2 cellular contexts compared by ENCODE assay signal in genomic region chr17:73693016-73693545, GRCh38.
TF ChIP-seq lines count a peak whose summit lies in the region.

No MANE protein-coding gene starts in this region.

TF ChIP-seq in H1, 55 proteins besides CTCF, POLR2A, EP300 and RAD21:
- TF ChIP-seq SRF (IDR thresholded peaks at IDR 0.05; ENCODE audit: low read depth, low read length): no peak
- TF ChIP-seq GTF2F1 (IDR thresholded peaks at IDR 0.05; ENCODE audit: borderline replicate concordance, low read depth, low read length): no peak
- no peak for TF ChIP-seq HDAC2 (IDR thresholded peaks at IDR 0.05; ENCODE audit: borderline replicate concordance in 1 of 2, low read depth in 2 of 2, low read length in 2 of 2)
- no peak for TF ChIP-seq ZNF274 (IDR thresholded peaks at IDR 0.05; ENCODE audit: borderline replicate concordance, extremely low read depth, low read length)
- no peak for TF ChIP-seq POLR2AphosphoS5 (IDR thresholded peaks at IDR 0.05; ENCODE audit: low read depth, low read length)
- no peak for TF ChIP-seq CBX5 (IDR thresholded peaks at IDR 0.05; ENCODE audit: low read depth, low read length)
- TF ChIP-seq MAFK (IDR thresholded peaks at IDR 0.05; ENCODE audit: low read depth, low read length): no peak
- TF ChIP-seq CTBP2 (IDR thresholded peaks at IDR 0.05; ENCODE audit: borderline replicate concordance, insufficient read depth, insufficient read length, low read length): no peak
- TF ChIP-seq KDM4A (IDR thresholded peaks at IDR 0.05; ENCODE audit: low read depth, low read length, severe bottlenecking): no peak
- no peak for TF ChIP-seq SP4 (IDR thresholded peaks at IDR 0.05; ENCODE audit: low read length)
- TF ChIP-seq ATF3 (IDR thresholded peaks at IDR 0.05; ENCODE audit: insufficient read depth, low read depth, low read length): no peak
- no peak for TF ChIP-seq SIX5 (IDR thresholded peaks at IDR 0.05; ENCODE audit: low read depth, low read length)

TF ChIP-seq in SK-N-SH, 30 proteins besides CTCF, POLR2A, EP300 and RAD21:
- no peak for TF ChIP-seq CHD2 (IDR thresholded peaks at IDR 0.05; ENCODE audit: low read length, partially characterized antibody)
- TF ChIP-seq SIN3A (IDR thresholded peaks at IDR 0.05; ENCODE audit: borderline replicate concordance, low read depth, low read length): no peak
- TF ChIP-seq REST (IDR thresholded peaks at IDR 0.05; ENCODE audit: low read depth, low read length): no peak
- no peak for TF ChIP-seq GATA2 (CRISPR knock-in tag; IDR thresholded peaks at IDR 0.05)
- no peak for TF ChIP-seq IRF3 (IDR thresholded peaks at IDR 0.05; ENCODE audit: low read depth, low read length)
- no peak for TF ChIP-seq PBX3 (IDR thresholded peaks at IDR 0.05)
- no peak for TF ChIP-seq TEAD4 (IDR thresholded peaks at IDR 0.05; ENCODE audit: borderline replicate concordance, insufficient read depth)
- TF ChIP-seq RCOR1 (IDR thresholded peaks at IDR 0.05; ENCODE audit: low read length): no peak
- TF ChIP-seq FOXM1 (IDR thresholded peaks at IDR 0.05; ENCODE audit: low read depth): no peak
- no peak for TF ChIP-seq FOSL2 (IDR thresholded peaks at IDR 0.05; ENCODE audit: borderline replicate concordance, low read depth)
- no peak for TF ChIP-seq ZBTB33 (IDR thresholded peaks at IDR 0.05; ENCODE audit: borderline replicate concordance, low read depth)
- TF ChIP-seq NFIC (IDR thresholded peaks at IDR 0.05; ENCODE audit: borderline replicate concordance): no peak
- TF ChIP-seq GABPA (IDR thresholded peaks at IDR 0.05; ENCODE audit: low read depth): no peak
- TF ChIP-seq JUND (IDR thresholded peaks at IDR 0.05): no peak
- no peak for TF ChIP-seq TCF12 (IDR thresholded peaks at IDR 0.05)
- TF ChIP-seq USF2 (IDR thresholded peaks at IDR 0.05; ENCODE audit: borderline replicate concordance, low read depth, low read length): no peak
- no peak for TF ChIP-seq MEF2A (IDR thresholded peaks at IDR 0.05; ENCODE audit: borderline replicate concordance, low read depth)
